9 cellular contexts compared by ENCODE assay signal in genomic region chr11:32081129-32081641, GRCh38. TPM values are rescaled to one million over a fixed set of nuclear protein-coding genes. Genes with fewer than 3 reads are reported as not detected.
DNase-seq lines count a peak whose midpoint lies in the region; ATAC-seq and TF ChIP-seq lines count a peak whose summit lies in the region.
"Had no signal": no experiment of that assay in that cellular context is flagged by ENCODE, and none has a peak within 500 bp of the region (broad histone marks: within the 10 kb centered on the region; RNA-seq: fewer than 3 reads in every experiment).

No MANE protein-coding gene starts in this region.

- peaks cover 8% of the 10 kb centered on the region for H3K4me1 ChIP-seq in GM23248 (ENCODE audit: insufficient read depth)
- H3K4me1 ChIP-seq in tibial artery = no peaks in the 10 kb centered on the region

- no peaks in the 10 kb centered on the region for H3K9me3 ChIP-seq in GM23248 (ENCODE audit: low read depth)
- H3K9me3 ChIP-seq in tibial artery = no peaks in the 10 kb centered on the region

- H3K9ac ChIP-seq in GM23248 = no peak overlapping the region

- peak; percentile 22 for DNase-seq in COLO668 (lab: John Stamatoyannopoulos, UW; ENCODE audit: unreplicated experiment)
- peak; percentile 78 for DNase-seq in GM23248
- peak; percentile 87 for DNase-seq in NCI-H82 (lab: John Stamatoyannopoulos, UW)
- DNase-seq in foreskin melanocyte = peak; percentile 60
- no peak for DNase-seq in stimulated activated naive CD4-positive, alpha-beta T cell (lab: John Stamatoyannopoulos, UW)
- no peak for DNase-seq in activated CD4-positive, CD25-positive, alpha-beta regulatory T cell treated with anti-CD3 and anti-CD28 coated beads, Interleukin-2, amount 50 U/mL, for 72 hours
- DNase-seq in tibial artery = no peak
- DNase-seq: NCI-H2107 had no signal

- no peaks in the 10 kb centered on the region for H4K20me1 ChIP-seq in GM23248 (ENCODE audit: insufficient read depth)

- H3K4me3 ChIP-seq in GM23248 = no peak overlapping the region
- no peak overlapping the region for H3K4me3 ChIP-seq in tibial artery

- no peaks in the 10 kb centered on the region for H3K36me3 ChIP-seq in GM23248 (ENCODE audit: low read depth)
- H3K36me3 ChIP-seq in tibial artery = no peaks in the 10 kb centered on the region

- intact Hi-C loops in tibial artery (cut with DNase I; ENCODE audit: low total_unique reads) = no loop called here

- peak overlapping the region; percentile 48 for H3K27ac ChIP-seq in GM23248
- no peak overlapping the region for H3K27ac ChIP-seq in tibial artery

- WGBS in GM23248 (ENCODE audit: low coverage in 1 of 2, low lambda C conversion rate in 2 of 2, missing lambda C conversion rate in 2 of 2), 2 experiments = 31 to 42% methylated on average over 3 of the region's 3 CpGs

- no peak for TF ChIP-seq CTCF in tibial artery (IDR thresholded peaks at IDR 0.05)

- in situ Hi-C loops in GM23248 (cut with MboI) = no loop called here

- no peaks in the 10 kb centered on the region for H3K27me3 ChIP-seq in GM23248 (replicated peaks; ENCODE audit: insufficient read depth)
- H3K27me3 ChIP-seq in tibial artery = no peaks in the 10 kb centered on the region

- H3F3A ChIP-seq in GM23248 (ENCODE audit: insufficient read depth) = peaks cover 7% of the 10 kb centered on the region; the same call in 1 of the 2 replicates

- no peak overlapping the region for H3K4me2 ChIP-seq in GM23248 (ENCODE audit: unreplicated experiment)

- H3K9me2 ChIP-seq in GM23248 (ENCODE audit: insufficient read depth) = no peaks in the 10 kb centered on the region

- no peak for ATAC-seq in GM18861 (IDR thresholded peaks at IDR 0.05; ENCODE audit: unreplicated experiment)

- no peaks in the 10 kb centered on the region for H3K79me2 ChIP-seq in GM23248 (ENCODE audit: insufficient read depth)

- H2AFZ ChIP-seq in GM23248 = 0 out of 2 replicates have a peak overlapping the region, but pooled peaks have one; percentile 19

RNA-seq across cellular contexts. Expression of gene RCN1, which starts 9.7 kb away (rescaled TPM):
- total RNA-seq in GM23248 (2014; rRNA removed; shearing (Covaris generic)) = 483 and 534 TPM in 2 replicates
- 557 and 558 TPM in 2 replicates for polyA plus RNA-seq in GM23248 (2016; fragmentation: Nextera tagmentation; extraction: Ambion mirVana)

Comparison
In these comparisons a context has a peak if more than half of its experiments do, and no peak if none do; other contexts are left out.
1. DNase-seq: peak in COLO668 (single experiment), GM23248 (single experiment), NCI-H82 (single experiment) and foreskin melanocyte (single experiment); none in stimulated activated naive CD4-positive, alpha-beta T cell (0 of 6), activated CD4-positive, CD25-positive, alpha-beta regulatory T cell treated with anti-CD3 and anti-CD28 coated beads, Interleukin-2, amount 50 U/mL, for 72 hours (single experiment) and tibial artery (0 of 2).